In the genomic region with DNA sequence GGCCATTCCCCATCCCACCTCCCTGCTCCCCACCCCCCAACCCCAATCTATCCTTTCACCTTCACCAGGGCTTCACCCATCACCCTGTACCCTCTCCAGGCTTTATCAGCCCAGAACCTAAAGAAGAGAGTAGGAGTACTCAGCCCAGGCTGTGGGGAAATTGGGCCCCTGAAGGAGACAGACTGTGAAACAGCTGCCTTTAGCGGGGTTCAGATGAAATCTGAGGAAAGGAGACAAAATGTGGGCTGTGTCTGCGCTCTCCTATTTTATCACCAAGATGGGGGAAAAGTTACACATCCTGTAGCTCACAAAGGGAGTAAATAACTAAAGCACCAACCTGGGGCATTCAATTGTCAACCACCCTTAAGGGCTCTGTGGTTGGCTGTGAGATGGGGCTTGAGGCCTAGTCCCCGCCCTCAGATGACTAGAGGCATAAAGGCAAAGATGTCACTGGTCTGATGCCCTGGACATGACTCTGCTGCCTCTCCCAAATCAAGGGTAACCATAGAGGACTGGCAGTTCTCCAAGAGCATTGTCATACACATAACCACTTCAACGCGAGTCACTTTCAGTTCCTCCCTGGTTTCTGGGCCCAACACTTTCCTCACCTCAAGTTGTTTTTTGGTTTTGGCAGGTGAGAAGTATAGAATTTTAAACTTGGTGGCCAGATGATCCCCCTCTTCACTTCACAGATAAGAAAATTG, we compare ENCODE assay signal across 1 cellular context.
TF ChIP-seq lines count a peak whose summit lies in the region.

No MANE protein-coding gene starts in this region.

TF ChIP-seq in K562, 482 proteins besides CTCF, POLR2A, EP300 and RAD21 (continued from another document and continues in another):
- TF ChIP-seq CBFA2T2 (conservative IDR thresholded peaks at IDR 0.05) = no peak
- TF ChIP-seq, protein P1, sequence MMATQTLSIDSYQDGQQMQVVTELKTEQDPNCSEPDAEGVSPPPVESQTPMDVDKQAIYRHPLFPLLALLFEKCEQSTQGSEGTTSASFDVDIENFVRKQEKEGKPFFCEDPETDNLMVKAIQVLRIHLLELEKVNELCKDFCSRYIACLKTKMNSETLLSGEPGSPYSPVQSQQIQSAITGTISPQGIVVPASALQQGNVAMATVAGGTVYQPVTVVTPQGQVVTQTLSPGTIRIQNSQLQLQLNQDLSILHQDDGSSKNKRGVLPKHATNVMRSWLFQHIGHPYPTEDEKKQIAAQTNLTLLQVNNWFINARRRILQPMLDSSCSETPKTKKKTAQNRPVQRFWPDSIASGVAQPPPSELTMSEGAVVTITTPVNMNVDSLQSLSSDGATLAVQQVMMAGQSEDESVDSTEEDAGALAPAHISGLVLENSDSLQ (IDR thresholded peaks at IDR 0.05) = peak; percentile 53; the same call in 1 of the 2 replicates
- no peak for TF ChIP-seq HDAC8 (tag; IDR thresholded peaks at IDR 0.05)
- no peak for TF ChIP-seq SAP30 (IDR thresholded peaks at IDR 0.05; ENCODE audit: borderline replicate concordance, insufficient read depth, low read depth, low read length, poor library complexity, severe bottlenecking)
- no peak for TF ChIP-seq CXXC5 (CRISPR knock-in tag; IDR thresholded peaks at IDR 0.05)
- peak; percentile 29; the same call in 1 of the 2 replicates for TF ChIP-seq ATF7 (IDR thresholded peaks at IDR 0.05)
- TF ChIP-seq KLF6 (CRISPR knock-in tag; IDR thresholded peaks at IDR 0.05; ENCODE audit: borderline replicate concordance) = no peak
- no peak for TF ChIP-seq KAT7 (CRISPR knock-in tag; IDR thresholded peaks at IDR 0.05; ENCODE audit: borderline replicate concordance)
- TF ChIP-seq KLF13 (tag; IDR thresholded peaks at IDR 0.05; ENCODE audit: borderline replicate concordance, low read depth) = no peak
- no peak for TF ChIP-seq MEF2A (IDR thresholded peaks at IDR 0.05; ENCODE audit: control insufficient read depth, low read depth, low read length)
- TF ChIP-seq NCOA6 (IDR thresholded peaks at IDR 0.05) = no peak
- peak; percentile 31 for TF ChIP-seq MEIS2 (IDR thresholded peaks at IDR 0.05; ENCODE audit: partially characterized antibody)
- TF ChIP-seq PTRF (tag; IDR thresholded peaks at IDR 0.05) = no peak
- TF ChIP-seq HDAC3 (IDR thresholded peaks at IDR 0.05; ENCODE audit: borderline replicate concordance, partially characterized antibody) = no peak
- no peak for TF ChIP-seq BMI1 (IDR thresholded peaks at IDR 0.05; ENCODE audit: low read length)
- TF ChIP-seq, protein P2, sequence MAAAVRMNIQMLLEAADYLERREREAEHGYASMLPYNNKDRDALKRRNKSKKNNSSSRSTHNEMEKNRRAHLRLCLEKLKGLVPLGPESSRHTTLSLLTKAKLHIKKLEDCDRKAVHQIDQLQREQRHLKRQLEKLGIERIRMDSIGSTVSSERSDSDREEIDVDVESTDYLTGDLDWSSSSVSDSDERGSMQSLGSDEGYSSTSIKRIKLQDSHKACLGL (CRISPR knock-in tag; IDR thresholded peaks at IDR 0.05; ENCODE audit: borderline replicate concordance, poor library complexity, severe bottlenecking) = no peak
- TF ChIP-seq TAF9B (IDR thresholded peaks at IDR 0.05; ENCODE audit: partially characterized antibody) = no peak
- TF ChIP-seq NFIX (CRISPR knock-in tag; IDR thresholded peaks at IDR 0.05; ENCODE audit: low read depth) = no peak
- TF ChIP-seq, protein P3, sequence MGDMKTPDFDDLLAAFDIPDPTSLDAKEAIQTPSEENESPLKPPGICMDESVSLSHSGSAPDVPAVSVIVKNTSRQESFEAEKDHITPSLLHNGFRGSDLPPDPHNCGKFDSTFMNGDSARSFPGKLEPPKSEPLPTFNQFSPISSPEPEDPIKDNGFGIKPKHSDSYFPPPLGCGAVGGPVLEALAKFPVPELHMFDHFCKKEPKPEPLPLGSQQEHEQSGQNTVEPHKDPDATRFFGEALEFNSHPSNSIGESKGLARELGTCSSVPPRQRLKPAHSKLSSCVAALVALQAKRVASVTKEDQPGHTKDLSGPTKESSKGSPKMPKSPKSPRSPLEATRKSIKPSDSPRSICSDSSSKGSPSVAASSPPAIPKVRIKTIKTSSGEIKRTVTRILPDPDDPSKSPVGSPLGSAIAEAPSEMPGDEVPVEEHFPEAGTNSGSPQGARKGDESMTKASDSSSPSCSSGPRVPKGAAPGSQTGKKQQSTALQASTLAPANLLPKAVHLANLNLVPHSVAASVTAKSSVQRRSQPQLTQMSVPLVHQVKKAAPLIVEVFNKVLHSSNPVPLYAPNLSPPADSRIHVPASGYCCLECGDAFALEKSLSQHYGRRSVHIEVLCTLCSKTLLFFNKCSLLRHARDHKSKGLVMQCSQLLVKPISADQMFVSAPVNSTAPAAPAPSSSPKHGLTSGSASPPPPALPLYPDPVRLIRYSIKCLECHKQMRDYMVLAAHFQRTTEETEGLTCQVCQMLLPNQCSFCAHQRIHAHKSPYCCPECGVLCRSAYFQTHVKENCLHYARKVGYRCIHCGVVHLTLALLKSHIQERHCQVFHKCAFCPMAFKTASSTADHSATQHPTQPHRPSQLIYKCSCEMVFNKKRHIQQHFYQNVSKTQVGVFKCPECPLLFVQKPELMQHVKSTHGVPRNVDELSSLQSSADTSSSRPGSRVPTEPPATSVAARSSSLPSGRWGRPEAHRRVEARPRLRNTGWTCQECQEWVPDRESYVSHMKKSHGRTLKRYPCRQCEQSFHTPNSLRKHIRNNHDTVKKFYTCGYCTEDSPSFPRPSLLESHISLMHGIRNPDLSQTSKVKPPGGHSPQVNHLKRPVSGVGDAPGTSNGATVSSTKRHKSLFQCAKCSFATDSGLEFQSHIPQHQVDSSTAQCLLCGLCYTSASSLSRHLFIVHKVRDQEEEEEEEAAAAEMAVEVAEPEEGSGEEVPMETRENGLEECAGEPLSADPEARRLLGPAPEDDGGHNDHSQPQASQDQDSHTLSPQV (IDR thresholded peaks at IDR 0.05) = 0 out of 2 replicates have a peak, but pooled peaks have one; percentile 25
- TF ChIP-seq, protein P4, sequence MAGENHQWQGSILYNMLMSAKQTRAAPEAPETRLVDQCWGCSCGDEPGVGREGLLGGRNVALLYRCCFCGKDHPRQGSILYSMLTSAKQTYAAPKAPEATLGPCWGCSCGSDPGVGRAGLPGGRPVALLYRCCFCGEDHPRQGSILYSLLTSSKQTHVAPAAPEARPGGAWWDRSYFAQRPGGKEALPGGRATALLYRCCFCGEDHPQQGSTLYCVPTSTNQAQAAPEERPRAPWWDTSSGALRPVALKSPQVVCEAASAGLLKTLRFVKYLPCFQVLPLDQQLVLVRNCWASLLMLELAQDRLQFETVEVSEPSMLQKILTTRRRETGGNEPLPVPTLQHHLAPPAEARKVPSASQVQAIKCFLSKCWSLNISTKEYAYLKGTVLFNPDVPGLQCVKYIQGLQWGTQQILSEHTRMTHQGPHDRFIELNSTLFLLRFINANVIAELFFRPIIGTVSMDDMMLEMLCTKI (IDR thresholded peaks at IDR 0.05; ENCODE audit: partially characterized antibody) = no peak
- TF ChIP-seq, protein P5, sequence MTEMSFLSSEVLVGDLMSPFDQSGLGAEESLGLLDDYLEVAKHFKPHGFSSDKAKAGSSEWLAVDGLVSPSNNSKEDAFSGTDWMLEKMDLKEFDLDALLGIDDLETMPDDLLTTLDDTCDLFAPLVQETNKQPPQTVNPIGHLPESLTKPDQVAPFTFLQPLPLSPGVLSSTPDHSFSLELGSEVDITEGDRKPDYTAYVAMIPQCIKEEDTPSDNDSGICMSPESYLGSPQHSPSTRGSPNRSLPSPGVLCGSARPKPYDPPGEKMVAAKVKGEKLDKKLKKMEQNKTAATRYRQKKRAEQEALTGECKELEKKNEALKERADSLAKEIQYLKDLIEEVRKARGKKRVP (CRISPR knock-in tag; IDR thresholded peaks at IDR 0.05) = no peak
- TF ChIP-seq, protein P6, sequence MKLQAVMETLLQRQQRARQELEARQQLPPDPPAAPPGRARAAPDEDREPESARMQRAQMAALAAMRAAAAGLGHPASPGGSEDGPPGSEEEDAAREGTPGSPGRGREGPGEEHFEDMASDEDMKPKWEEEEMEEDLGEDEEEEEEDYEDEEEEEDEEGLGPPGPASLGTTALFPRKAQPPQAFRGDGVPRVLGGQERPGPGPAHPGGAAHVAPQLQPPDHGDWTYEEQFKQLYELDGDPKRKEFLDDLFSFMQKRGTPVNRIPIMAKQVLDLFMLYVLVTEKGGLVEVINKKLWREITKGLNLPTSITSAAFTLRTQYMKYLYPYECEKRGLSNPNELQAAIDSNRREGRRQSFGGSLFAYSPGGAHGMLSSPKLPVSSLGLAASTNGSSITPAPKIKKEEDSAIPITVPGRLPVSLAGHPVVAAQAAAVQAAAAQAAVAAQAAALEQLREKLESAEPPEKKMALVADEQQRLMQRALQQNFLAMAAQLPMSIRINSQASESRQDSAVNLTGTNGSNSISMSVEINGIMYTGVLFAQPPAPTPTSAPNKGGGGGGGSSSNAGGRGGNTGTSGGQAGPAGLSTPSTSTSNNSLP (IDR thresholded peaks at IDR 0.05; ENCODE audit: borderline replicate concordance, low read depth, low read length) = no peak
- no peak for TF ChIP-seq POLR3G (IDR thresholded peaks at IDR 0.05; ENCODE audit: extremely low read depth, insufficient read length, insufficient replicate concordance)
- TF ChIP-seq, protein P7, sequence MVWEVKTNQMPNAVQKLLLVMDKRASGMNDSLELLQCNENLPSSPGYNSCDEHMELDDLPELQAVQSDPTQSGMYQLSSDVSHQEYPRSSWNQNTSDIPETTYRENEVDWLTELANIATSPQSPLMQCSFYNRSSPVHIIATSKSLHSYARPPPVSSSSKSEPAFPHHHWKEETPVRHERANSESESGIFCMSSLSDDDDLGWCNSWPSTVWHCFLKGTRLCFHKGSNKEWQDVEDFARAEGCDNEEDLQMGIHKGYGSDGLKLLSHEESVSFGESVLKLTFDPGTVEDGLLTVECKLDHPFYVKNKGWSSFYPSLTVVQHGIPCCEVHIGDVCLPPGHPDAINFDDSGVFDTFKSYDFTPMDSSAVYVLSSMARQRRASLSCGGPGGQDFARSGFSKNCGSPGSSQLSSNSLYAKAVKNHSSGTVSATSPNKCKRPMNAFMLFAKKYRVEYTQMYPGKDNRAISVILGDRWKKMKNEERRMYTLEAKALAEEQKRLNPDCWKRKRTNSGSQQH (CRISPR knock-in tag; IDR thresholded peaks at IDR 0.05) = no peak
- TF ChIP-seq ZNF24 (IDR thresholded peaks at IDR 0.05) = no peak
- peak; percentile 51; the same call in 1 of the 2 replicates for TF ChIP-seq CTBP1 (IDR thresholded peaks at IDR 0.05; ENCODE audit: borderline replicate concordance)
- no peak for TF ChIP-seq ZNF134 (CRISPR knock-in tag; conservative IDR thresholded peaks at IDR 0.05)
- peak; percentile 32; the same call in 1 of the 2 replicates for TF ChIP-seq JUND (IDR thresholded peaks at IDR 0.05; ENCODE audit: borderline replicate concordance, low read depth, low read length)
- peak; percentile 40; the same call in 1 of the 3 replicates for TF ChIP-seq JUND (tag; IDR thresholded peaks at IDR 0.05; ENCODE audit: borderline replicate concordance, low read depth, low read length)
- TF ChIP-seq SPI1 (IDR thresholded peaks at IDR 0.05; ENCODE audit: borderline replicate concordance, low read depth, low read length) = peak; percentile 60; the same call in 1 of the 2 replicates
- peak; percentile 51; the same call in 1 of the 2 replicates for TF ChIP-seq NFE2 (IDR thresholded peaks at IDR 0.05; ENCODE audit: low read depth)
- TF ChIP-seq RAD51 (IDR thresholded peaks at IDR 0.05; ENCODE audit: borderline replicate concordance, low read depth) = no peak
- no peak for TF ChIP-seq BCOR (IDR thresholded peaks at IDR 0.05)
- no peak for TF ChIP-seq POLR2AphosphoS5 (IDR thresholded peaks at IDR 0.05; ENCODE audit: control insufficient read depth, insufficient read depth, low read depth, low read length)
- no peak; the same call in 1 of the 2 replicates for TF ChIP-seq FOSL1 (tag; conservative IDR thresholded peaks at IDR 0.05)
- TF ChIP-seq MCM3 (IDR thresholded peaks at IDR 0.05) = no peak
- TF ChIP-seq CCAR2 (IDR thresholded peaks at IDR 0.05; ENCODE audit: low read depth, low read length) = no peak
- TF ChIP-seq ZKSCAN3 (CRISPR knock-in tag; IDR thresholded peaks at IDR 0.05) = no peak
- TF ChIP-seq SRF (CRISPR knock-in tag; IDR thresholded peaks at IDR 0.05) = peak in 1 of 2 experiments; percentile 55; a peak in 1 of 4 replicates
- TF ChIP-seq, protein P8, sequence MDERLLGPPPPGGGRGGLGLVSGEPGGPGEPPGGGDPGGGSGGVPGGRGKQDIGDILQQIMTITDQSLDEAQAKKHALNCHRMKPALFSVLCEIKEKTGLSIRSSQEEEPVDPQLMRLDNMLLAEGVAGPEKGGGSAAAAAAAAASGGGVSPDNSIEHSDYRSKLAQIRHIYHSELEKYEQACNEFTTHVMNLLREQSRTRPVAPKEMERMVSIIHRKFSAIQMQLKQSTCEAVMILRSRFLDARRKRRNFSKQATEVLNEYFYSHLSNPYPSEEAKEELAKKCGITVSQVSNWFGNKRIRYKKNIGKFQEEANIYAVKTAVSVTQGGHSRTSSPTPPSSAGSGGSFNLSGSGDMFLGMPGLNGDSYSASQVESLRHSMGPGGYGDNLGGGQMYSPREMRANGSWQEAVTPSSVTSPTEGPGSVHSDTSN (CRISPR knock-in tag; IDR thresholded peaks at IDR 0.05; ENCODE audit: low read depth) = no peak
- TF ChIP-seq, protein P8 (tag; conservative IDR thresholded peaks at IDR 0.05; ENCODE audit: low read depth) = 0 out of 2 replicates have a peak, but pooled peaks have one; percentile 20
- TF ChIP-seq, protein P9, sequence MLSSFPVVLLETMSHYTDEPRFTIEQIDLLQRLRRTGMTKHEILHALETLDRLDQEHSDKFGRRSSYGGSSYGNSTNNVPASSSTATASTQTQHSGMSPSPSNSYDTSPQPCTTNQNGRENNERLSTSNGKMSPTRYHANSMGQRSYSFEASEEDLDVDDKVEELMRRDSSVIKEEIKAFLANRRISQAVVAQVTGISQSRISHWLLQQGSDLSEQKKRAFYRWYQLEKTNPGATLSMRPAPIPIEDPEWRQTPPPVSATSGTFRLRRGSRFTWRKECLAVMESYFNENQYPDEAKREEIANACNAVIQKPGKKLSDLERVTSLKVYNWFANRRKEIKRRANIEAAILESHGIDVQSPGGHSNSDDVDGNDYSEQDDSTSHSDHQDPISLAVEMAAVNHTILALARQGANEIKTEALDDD (IDR thresholded peaks at IDR 0.05) = peak; percentile 78
- TF ChIP-seq NELFE (IDR thresholded peaks at IDR 0.05; ENCODE audit: insufficient read depth, insufficient read length) = no peak
- no peak for TF ChIP-seq ZNF311 (CRISPR knock-in tag; IDR thresholded peaks at IDR 0.05)
- TF ChIP-seq, protein P10, sequence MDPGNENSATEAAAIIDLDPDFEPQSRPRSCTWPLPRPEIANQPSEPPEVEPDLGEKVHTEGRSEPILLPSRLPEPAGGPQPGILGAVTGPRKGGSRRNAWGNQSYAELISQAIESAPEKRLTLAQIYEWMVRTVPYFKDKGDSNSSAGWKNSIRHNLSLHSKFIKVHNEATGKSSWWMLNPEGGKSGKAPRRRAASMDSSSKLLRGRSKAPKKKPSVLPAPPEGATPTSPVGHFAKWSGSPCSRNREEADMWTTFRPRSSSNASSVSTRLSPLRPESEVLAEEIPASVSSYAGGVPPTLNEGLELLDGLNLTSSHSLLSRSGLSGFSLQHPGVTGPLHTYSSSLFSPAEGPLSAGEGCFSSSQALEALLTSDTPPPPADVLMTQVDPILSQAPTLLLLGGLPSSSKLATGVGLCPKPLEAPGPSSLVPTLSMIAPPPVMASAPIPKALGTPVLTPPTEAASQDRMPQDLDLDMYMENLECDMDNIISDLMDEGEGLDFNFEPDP (CRISPR knock-in tag; IDR thresholded peaks at IDR 0.05) = no peak
- peak; percentile 89 for TF ChIP-seq NFIC (IDR thresholded peaks at IDR 0.05)
